Comparison of ENCODE assay signal across 1 cellular context in the genomic region with DNA sequence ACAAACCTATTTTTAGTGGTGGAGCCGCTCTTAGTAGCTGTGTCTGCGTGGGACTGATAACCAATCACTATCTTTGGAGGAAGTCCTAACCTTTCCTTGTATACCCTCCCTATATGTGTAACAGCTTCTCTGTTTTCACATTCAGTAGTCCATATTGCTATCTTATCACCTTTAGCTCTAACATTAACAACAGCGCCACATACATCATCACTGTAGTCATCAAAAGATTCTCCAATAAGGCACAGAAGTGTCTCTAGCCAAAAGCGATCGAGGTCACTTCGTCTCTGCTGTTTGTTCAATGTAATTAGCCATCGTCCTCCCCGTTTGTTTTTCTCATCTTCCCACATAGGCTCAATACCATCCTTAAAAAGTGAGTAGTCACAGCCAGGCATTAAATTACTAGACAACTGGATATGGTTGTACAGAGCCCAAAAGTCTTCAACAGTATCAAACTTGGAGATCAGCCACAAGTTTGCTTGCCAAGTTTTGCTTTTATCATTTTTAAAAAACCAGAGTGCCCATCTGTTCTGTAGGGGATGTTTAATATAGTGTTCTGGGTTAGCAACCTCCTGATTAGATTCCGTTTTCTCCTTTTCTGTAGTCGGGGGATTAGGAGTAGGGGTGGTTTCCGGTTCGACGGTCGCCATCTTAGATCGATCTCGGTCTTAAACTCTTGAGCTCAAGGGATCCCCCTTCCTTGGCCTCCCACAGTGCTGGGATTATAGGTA.
A peak's percentile ranks its signal among the peaks of the same experiment; 100 is the strongest.
TF ChIP-seq lines count a peak whose summit lies in the region.

No MANE protein-coding gene starts in this region.

TF ChIP-seq in K562, 482 proteins besides CTCF, POLR2A, EP300 and RAD21 (continued from another document):
- TF ChIP-seq CHAMP1 (IDR thresholded peaks at IDR 0.05) = 0 out of 2 replicates have a peak, but pooled peaks have one; percentile 45
- 0 out of 2 replicates have a peak, but pooled peaks have one; percentile 30 for TF ChIP-seq MTA3 (IDR thresholded peaks at IDR 0.05; ENCODE audit: borderline replicate concordance)
- peak; percentile 43; the same call in 1 of the 2 replicates for TF ChIP-seq SMARCE1 (IDR thresholded peaks at IDR 0.05)
- 0 out of 2 replicates have a peak, but pooled peaks have one; percentile 56 for TF ChIP-seq ZNF644 (tag; IDR thresholded peaks at IDR 0.05; ENCODE audit: low read depth)
- TF ChIP-seq SOX6 (IDR thresholded peaks at IDR 0.05) = peak; percentile 78
- peak; percentile 63 for TF ChIP-seq ATF7 (IDR thresholded peaks at IDR 0.05)
- peak; percentile 31 for TF ChIP-seq MEIS2 (IDR thresholded peaks at IDR 0.05; ENCODE audit: partially characterized antibody)
- TF ChIP-seq TAL1 (IDR thresholded peaks at IDR 0.05) = peak; percentile 76
- 0 out of 2 replicates have a peak, but pooled peaks have one; percentile 20 for TF ChIP-seq TCF15 (CRISPR knock-in tag; IDR thresholded peaks at IDR 0.05)
- TF ChIP-seq DPF2 (IDR thresholded peaks at IDR 0.05) = peak; percentile 76
